Comparison of ENCODE assay signal across 15 cellular contexts in the genomic region with DNA sequence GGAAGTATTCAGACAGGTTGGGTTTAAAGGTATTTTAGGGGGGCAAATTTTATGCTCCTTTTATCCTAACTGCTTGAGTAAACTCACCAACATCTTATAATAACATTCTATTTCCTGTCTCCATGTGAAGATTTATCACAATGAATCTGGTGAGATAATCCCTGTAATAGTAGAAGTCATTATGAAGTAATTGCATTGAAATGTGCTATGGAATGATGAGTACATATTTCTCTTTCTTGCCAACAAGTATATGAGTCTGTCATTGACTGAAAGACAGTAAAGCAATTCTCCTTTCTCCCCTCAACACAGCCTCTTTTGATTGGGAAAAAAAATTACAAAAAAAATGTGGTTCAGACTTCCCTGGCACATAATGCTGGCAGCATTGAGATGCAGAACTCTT.
DNase-seq lines count a peak whose midpoint lies in the region; ATAC-seq and TF ChIP-seq lines count a peak whose summit lies in the region.
"Had no signal": no experiment of that assay in that cellular context is flagged by ENCODE, and none has a peak within 500 bp of the region (broad histone marks: within the 10 kb centered on the region; RNA-seq: fewer than 3 reads in every experiment).

No MANE protein-coding gene starts in this region.

- H3K27ac Mint-ChIP-seq in glutamatergic neuron (ENCODE audit: unreplicated experiment) = no peak overlapping the region
- H3K27ac Mint-ChIP-seq: activated naive CD4-positive, alpha-beta T cell treated with anti-CD3 and anti-CD28 coated beads for 36 hours; dendritic cell treated with granulocyte-macrophage colony-stimulating factor and Interleukin-4, amounts not matched to agents 40 ng/mL and 50 ng/mL, for 4 days had no signal

- peak; percentile 67 for DNase-seq in AG09309 (ENCODE audit: low read depth)
- peak; percentile 78 for DNase-seq in NCI-H226
- DNase-seq in cardiac fibroblast (ENCODE audit: low read depth in 2 of 2) = peak; percentile 34 to 93
- DNase-seq in mesenchymal stem cell = peak; percentile 69
- no peak for DNase-seq in uterus
- no peak for DNase-seq in glutamatergic neuron
- no peak for DNase-seq in GM19240 (ENCODE audit: insufficient read length, low spot score)
- DNase-seq: activated naive CD4-positive, alpha-beta T cell treated with anti-CD3 and anti-CD28 coated beads for 36 hours; C1 segment of cervical spinal cord; head of caudate nucleus; lower lobe of right lung; NCI-H2081 treated with DMSO at 0.1 percent for 48 hours had no signal

- H3K14ac ChIP-seq in mesenchymal stem cell (ENCODE audit: low read length in 2 of 2) = no peak overlapping the region

- no peaks in the 10 kb centered on the region for H3K27me3 Mint-ChIP-seq in glutamatergic neuron (ENCODE audit: unreplicated experiment)
- H3K27me3 Mint-ChIP-seq: dendritic cell treated with granulocyte-macrophage colony-stimulating factor and Interleukin-4, amounts not matched to agents 40 ng/mL and 50 ng/mL, for 4 days had no signal

- no peak for ATAC-seq in GM19324 (IDR thresholded peaks at IDR 0.05; ENCODE audit: low FRiP score, unreplicated experiment)
- ATAC-seq: lower lobe of right lung had no signal

- H3K36me3 ChIP-seq in mesenchymal stem cell (ENCODE audit: control insufficient read depth in 1 of 2, insufficient read depth in 2 of 2, low read depth in 1 of 2, low read length in 2 of 2) = no peaks in the 10 kb centered on the region
- H3K36me3 ChIP-seq in uterus = no peaks in the 10 kb centered on the region
- H3K36me3 ChIP-seq: lower lobe of right lung had no signal

- no peak overlapping the region for H2BK15ac ChIP-seq in mesenchymal stem cell (ENCODE audit: low read depth, poor library complexity, severe bottlenecking)

- no peak overlapping the region for H2AK5ac ChIP-seq in mesenchymal stem cell (ENCODE audit: low read length, severe bottlenecking)

- H2AFZ ChIP-seq in mesenchymal stem cell (ENCODE audit: low read depth, low read length) = no peak overlapping the region

- no peak overlapping the region for H4K91ac ChIP-seq in mesenchymal stem cell (ENCODE audit: low read length)

- H3K4me3 Mint-ChIP-seq in glutamatergic neuron (ENCODE audit: unreplicated experiment) = no peak overlapping the region
- H3K4me3 Mint-ChIP-seq: activated naive CD4-positive, alpha-beta T cell treated with anti-CD3 and anti-CD28 coated beads for 36 hours; dendritic cell treated with granulocyte-macrophage colony-stimulating factor and Interleukin-4, amounts not matched to agents 40 ng/mL and 50 ng/mL, for 4 days had no signal

- no peak overlapping the region for H4K8ac ChIP-seq in mesenchymal stem cell (ENCODE audit: low read length)

- intact Hi-C loops in uterus (cut with DNase I; ENCODE audit: low total_unique reads) = no loop called here

- peak overlapping the region; percentile 46 for H2BK5ac ChIP-seq in mesenchymal stem cell (ENCODE audit: low read depth, low read length, poor library complexity, severe bottlenecking)

- H3K9me3 ChIP-seq in mesenchymal stem cell (ENCODE audit: control insufficient read depth, low read length) = no peaks in the 10 kb centered on the region
- H3K9me3 ChIP-seq in uterus = no peaks in the 10 kb centered on the region
- H3K9me3 ChIP-seq: lower lobe of right lung had no signal

- no peak overlapping the region for H3K4me3 ChIP-seq in AG09309 (ENCODE audit: control insufficient read depth, low read depth, low read length)
- H3K4me3 ChIP-seq in cardiac fibroblast (replicated peaks in 1 of 2; ENCODE audit: low read depth in 2 of 2, low read length in 2 of 2) = no peak overlapping the region
- no peak overlapping the region for H3K4me3 ChIP-seq in mesenchymal stem cell (ENCODE audit: insufficient read depth in 1 of 2, low read depth in 1 of 2, low read length in 2 of 2)
- H3K4me3 ChIP-seq in uterus = no peak overlapping the region
- H3K4me3 ChIP-seq: lower lobe of right lung had no signal

- no peak overlapping the region for H3K4me2 ChIP-seq in mesenchymal stem cell (ENCODE audit: low read length, poor library complexity, severe bottlenecking)
- H3K4me2 ChIP-seq: KMS-11 had no signal

- no peak overlapping the region for H2BK12ac ChIP-seq in mesenchymal stem cell (ENCODE audit: low read length in 2 of 2)

- H3K4ac ChIP-seq in mesenchymal stem cell (ENCODE audit: low read depth in 1 of 2, low read length in 2 of 2) = no peak overlapping the region

- no peak for TF ChIP-seq CTCF in AG09309 (IDR thresholded peaks at IDR 0.05; ENCODE audit: control insufficient read depth, insufficient read depth, low read depth, low read length, missing control alignments)
- TF ChIP-seq CTCF in cardiac fibroblast (IDR thresholded peaks at IDR 0.05; ENCODE audit: low read depth, low read length) = no peak
- TF ChIP-seq CTCF in uterus (IDR thresholded peaks at IDR 0.05) = no peak
- no peak for TF ChIP-seq CTCF in glutamatergic neuron (IDR thresholded peaks at IDR 0.05; ENCODE audit: partially characterized antibody, unreplicated experiment)

- H3K36me3 Mint-ChIP-seq in glutamatergic neuron (ENCODE audit: unreplicated experiment) = no peaks in the 10 kb centered on the region

- no peak overlapping the region for H3K18ac ChIP-seq in mesenchymal stem cell (ENCODE audit: low read depth in 1 of 2, low read length in 2 of 2)

- H3K9me3 Mint-ChIP-seq in glutamatergic neuron (ENCODE audit: unreplicated experiment) = no peaks in the 10 kb centered on the region
- H3K9me3 Mint-ChIP-seq: activated naive CD4-positive, alpha-beta T cell treated with anti-CD3 and anti-CD28 coated beads for 36 hours; dendritic cell treated with granulocyte-macrophage colony-stimulating factor and Interleukin-4, amounts not matched to agents 40 ng/mL and 50 ng/mL, for 4 days had no signal

- peak overlapping the region; percentile 72 for H3K9ac ChIP-seq in mesenchymal stem cell (ENCODE audit: low read length)
- H3K9ac ChIP-seq: KMS-11 had no signal

- H3K4me1 Mint-ChIP-seq in glutamatergic neuron (ENCODE audit: low read depth, unreplicated experiment) = peaks cover 3% of the 10 kb centered on the region

- H3K27ac ChIP-seq in mesenchymal stem cell (ENCODE audit: low read length, poor library complexity, severe bottlenecking) (peak overlapping the region; percentile 94), uterus (no peak overlapping the region)
- H3K27ac ChIP-seq: KMS-11, lower lobe of right lung had no signal

- H2BK120ac ChIP-seq in mesenchymal stem cell (ENCODE audit: low read depth, low read length) = no peak overlapping the region

- H3K4me1 ChIP-seq in mesenchymal stem cell (ENCODE audit: control insufficient read depth, insufficient read depth, low read depth, low read length) (peaks cover 3% of the 10 kb centered on the region), uterus (no peaks in the 10 kb centered on the region)
- H3K4me1 ChIP-seq: lower lobe of right lung had no signal

- H3K79me1 ChIP-seq in mesenchymal stem cell (replicated peaks; ENCODE audit: low read length, poor library complexity, severe bottlenecking) = no peaks in the 10 kb centered on the region

- H3K27me3 ChIP-seq in mesenchymal stem cell (ENCODE audit: control insufficient read depth in 1 of 2, insufficient read depth in 1 of 2, low read length in 2 of 2) = no peaks in the 10 kb centered on the region
- H3K27me3 ChIP-seq in uterus = no peaks in the 10 kb centered on the region

- H3K23ac ChIP-seq in mesenchymal stem cell (ENCODE audit: low read length in 2 of 2) = no peak overlapping the region

- TF ChIP-seq POLR2A in uterus (IDR thresholded peaks at IDR 0.05) = no peak

Comparison
In these comparisons a context has a peak if more than half of its experiments do, and no peak if none do; other contexts are left out.
1. DNase-seq: peak in AG09309 (single experiment), NCI-H226 (single experiment), cardiac fibroblast (2 of 2) and mesenchymal stem cell (single experiment); none in uterus (0 of 2), glutamatergic neuron (single experiment) and GM19240 (single experiment).